ENCODE assay signal across 18 cellular contexts in the genomic region with DNA sequence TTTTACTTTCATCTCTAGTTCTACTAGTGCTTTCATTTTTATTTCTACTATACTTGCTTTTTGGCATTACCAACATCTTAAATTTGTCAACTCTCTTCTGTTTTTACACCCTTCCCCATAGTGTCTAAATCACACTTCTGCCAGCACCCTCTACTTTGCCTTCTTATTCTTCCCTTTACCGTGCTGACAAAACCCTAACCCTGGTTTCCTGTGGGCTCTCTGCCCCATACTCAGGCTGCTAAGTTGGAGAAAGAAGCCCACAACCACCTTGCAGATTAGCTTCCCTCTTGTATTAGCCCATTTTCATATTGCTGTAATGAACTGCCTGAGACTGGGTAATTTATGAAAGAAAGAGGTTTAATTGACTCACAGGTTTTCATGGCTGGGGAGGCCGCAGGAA. TPM values are rescaled to one million over a fixed set of nuclear protein-coding genes. Genes with fewer than 3 reads are reported as not detected.
DNase-seq lines count a peak whose midpoint lies in the region; ATAC-seq and TF ChIP-seq lines count a peak whose summit lies in the region.
"Had no signal": no experiment of that assay in that cellular context is flagged by ENCODE, and none has a peak within 500 bp of the region (broad histone marks: within the 10 kb centered on the region; RNA-seq: fewer than 3 reads in every experiment).

No MANE protein-coding gene starts in this region.

- CTCF ChIA-PET in WTC11 (lab: Charles Lee) = no interaction called here

- no peak overlapping the region for H3K4me3 Mint-ChIP-seq in stimulated activated naive CD8-positive, alpha-beta T cell treated with anti-CD3 and anti-CD28 coated beads, Interleukin-15, Interleukin-2, amounts not matched to agents 100 ng/mL and 50 ng/mL, for 24 hours
- H3K4me3 Mint-ChIP-seq in T-helper 2 cell treated with Interferon-gamma antibody and Interleukin-4, amounts not matched to agents 5 μg/mL and 100 μg/mL, for 36 hours = peak overlapping the region; percentile 4
- no peak overlapping the region for H3K4me3 Mint-ChIP-seq in memory B cell
- no peak overlapping the region for H3K4me3 Mint-ChIP-seq in WTC11

- H3K9me3 Mint-ChIP-seq in stimulated activated naive CD8-positive, alpha-beta T cell treated with anti-CD3 and anti-CD28 coated beads, Interleukin-15, Interleukin-2, amounts not matched to agents 100 ng/mL and 50 ng/mL, for 24 hours = peaks cover 9% of the 10 kb centered on the region
- H3K9me3 Mint-ChIP-seq in T-helper 2 cell treated with Interferon-gamma antibody and Interleukin-4, amounts not matched to agents 5 μg/mL and 100 μg/mL, for 36 hours = peaks cover 9% of the 10 kb centered on the region
- H3K9me3 Mint-ChIP-seq in memory B cell (no peaks in the 10 kb centered on the region), WTC11 (peaks cover 8% of the 10 kb centered on the region)

- DNase-seq in stimulated activated naive CD8-positive, alpha-beta T cell treated with anti-CD3 and anti-CD28 coated beads, Interleukin-15, Interleukin-2, amounts not matched to agents 100 U/mL and 50 U/mL, for 24 hours = no peak
- no peak for DNase-seq in T-helper 2 cell treated with Interferon-gamma antibody and Interleukin-4, amounts not matched to agents 5 μg/mL and 100 μg/mL, for 36 hours (ENCODE audit: low spot score)
- DNase-seq in memory B cell (ENCODE audit: low spot score in 2 of 2) = no peak
- DNase-seq in HuH-7.5 (ENCODE audit: low spot score) = no peak
- no peak for DNase-seq in WTC11 (ENCODE audit: low spot score)
- DNase-seq: activated effector memory CD4-positive, alpha-beta T cell treated with Interleukin-2 at 50 U/mL for 16 hours; cortex of kidney; foreskin melanocyte; kidney glomerular epithelial cell; NCI-H2107; NCI-H526; right cardiac atrium; uterus had no signal

- H3K27me3 Mint-ChIP-seq in stimulated activated naive CD8-positive, alpha-beta T cell treated with anti-CD3 and anti-CD28 coated beads, Interleukin-15, Interleukin-2, amounts not matched to agents 100 ng/mL and 50 ng/mL, for 24 hours = no peaks in the 10 kb centered on the region
- H3K27me3 Mint-ChIP-seq in T-helper 2 cell treated with Interferon-gamma antibody and Interleukin-4, amounts not matched to agents 5 μg/mL and 100 μg/mL, for 36 hours (ENCODE audit: low read depth) = no peaks in the 10 kb centered on the region
- no peaks in the 10 kb centered on the region for H3K27me3 Mint-ChIP-seq in memory B cell
- no peaks in the 10 kb centered on the region for H3K27me3 Mint-ChIP-seq in WTC11 (ENCODE audit: low read depth)

- H3K36me3 Mint-ChIP-seq in stimulated activated naive CD8-positive, alpha-beta T cell treated with anti-CD3 and anti-CD28 coated beads, Interleukin-15, Interleukin-2, amounts not matched to agents 100 ng/mL and 50 ng/mL, for 24 hours (ENCODE audit: low read depth) = peaks cover 69% of the 10 kb centered on the region
- H3K36me3 Mint-ChIP-seq in T-helper 2 cell treated with Interferon-gamma antibody and Interleukin-4, amounts not matched to agents 5 μg/mL and 100 μg/mL, for 36 hours (ENCODE audit: low read depth) = peaks cover 66% of the 10 kb centered on the region
- H3K36me3 Mint-ChIP-seq in memory B cell = peaks cover 48% of the 10 kb centered on the region
- peaks cover 28% of the 10 kb centered on the region for H3K36me3 Mint-ChIP-seq in WTC11

- H3K4me1 Mint-ChIP-seq in stimulated activated naive CD8-positive, alpha-beta T cell treated with anti-CD3 and anti-CD28 coated beads, Interleukin-15, Interleukin-2, amounts not matched to agents 100 ng/mL and 50 ng/mL, for 24 hours (ENCODE audit: low read depth) = peaks cover 37% of the 10 kb centered on the region
- peaks cover 16% of the 10 kb centered on the region for H3K4me1 Mint-ChIP-seq in T-helper 2 cell treated with Interferon-gamma antibody and Interleukin-4, amounts not matched to agents 5 μg/mL and 100 μg/mL, for 36 hours (ENCODE audit: low read depth)
- H3K4me1 Mint-ChIP-seq in memory B cell = peaks cover 17% of the 10 kb centered on the region
- no peaks in the 10 kb centered on the region for H3K4me1 Mint-ChIP-seq in WTC11

- POLR2A ChIA-PET in WTC11 (lab: Charles Lee) = no interaction called here

- ATAC-seq in stimulated activated naive CD8-positive, alpha-beta T cell treated with anti-CD3 and anti-CD28 coated beads, Interleukin-15, Interleukin-2, amounts not matched to agents 100 U/mL and 50 U/mL, for 24 hours = no peak
- no peak for ATAC-seq in memory B cell (ENCODE audit: low read depth)
- no peak for ATAC-seq in HG02759 (IDR thresholded peaks at IDR 0.05; ENCODE audit: unreplicated experiment)
- no peak for ATAC-seq in WTC11
- ATAC-seq in HG02642 (IDR thresholded peaks at IDR 0.05; ENCODE audit: poor library complexity, unreplicated experiment) = no peak
- ATAC-seq: HepG2, right cardiac atrium had no signal

- no peak for TF ChIP-seq CTCF in WTC11 (IDR thresholded peaks at IDR 0.05)

- peak overlapping the region; percentile 53 for H3K27ac Mint-ChIP-seq in stimulated activated naive CD8-positive, alpha-beta T cell treated with anti-CD3 and anti-CD28 coated beads, Interleukin-15, Interleukin-2, amounts not matched to agents 100 ng/mL and 50 ng/mL, for 24 hours
- H3K27ac Mint-ChIP-seq in T-helper 2 cell treated with Interferon-gamma antibody and Interleukin-4, amounts not matched to agents 5 μg/mL and 100 μg/mL, for 36 hours = peak overlapping the region; percentile 39
- H3K27ac Mint-ChIP-seq in memory B cell = peak overlapping the region; percentile 42
- no peak overlapping the region for H3K27ac Mint-ChIP-seq in WTC11

TF ChIP-seq in WTC11, 78 proteins besides CTCF, POLR2A, EP300 and RAD21 (continues in another document):
- no peak for TF ChIP-seq AFF4 (CRISPR knock-in tag; IDR thresholded peaks at IDR 0.05; ENCODE audit: borderline replicate concordance)
- TF ChIP-seq AR (CRISPR knock-in tag; IDR thresholded peaks at IDR 0.05) = no peak
- TF ChIP-seq ZNF121 (CRISPR knock-in tag; IDR thresholded peaks at IDR 0.05) = no peak
- no peak for TF ChIP-seq ZNF219 (CRISPR knock-in tag; IDR thresholded peaks at IDR 0.05; ENCODE audit: borderline replicate concordance)
- TF ChIP-seq NR1H2 (CRISPR knock-in tag; IDR thresholded peaks at IDR 0.05) = no peak
- TF ChIP-seq ATF1 (CRISPR knock-in tag; IDR thresholded peaks at IDR 0.05) = no peak
- TF ChIP-seq FOXP1 (CRISPR knock-in tag; IDR thresholded peaks at IDR 0.05; ENCODE audit: borderline replicate concordance) = no peak
- no peak for TF ChIP-seq PRRX2 (CRISPR knock-in tag; IDR thresholded peaks at IDR 0.05)
- TF ChIP-seq ZNF317 (CRISPR knock-in tag; IDR thresholded peaks at IDR 0.05; ENCODE audit: borderline replicate concordance, low read depth) = no peak

RNA-seq across cellular contexts. Expression of gene GIGYF2, which starts 24.8 kb away (rescaled TPM):
- total RNA-seq in WTC11 (2021) = 49.3 to 53.1 TPM (median 52.0 TPM) in 3 replicates

RNA-seq across cellular contexts. Expression of gene KCNJ13, which starts 54.5 kb away (rescaled TPM):
- total RNA-seq in WTC11 (2021) = not detected in 3 replicates
- total RNA-seq: HepG2, mesenteric fat pad, right cardiac atrium, uterus had no signal
